In genomic region chr16:17526956-17527355, GRCh38 we compare ENCODE assay signal across 1 cellular context.
TF ChIP-seq lines count a peak whose summit lies in the region.

No MANE protein-coding gene starts in this region.

TF ChIP-seq in GM12878, 131 proteins besides CTCF, POLR2A, EP300 and RAD21 (continued from another document):
- TF ChIP-seq, protein P1, sequence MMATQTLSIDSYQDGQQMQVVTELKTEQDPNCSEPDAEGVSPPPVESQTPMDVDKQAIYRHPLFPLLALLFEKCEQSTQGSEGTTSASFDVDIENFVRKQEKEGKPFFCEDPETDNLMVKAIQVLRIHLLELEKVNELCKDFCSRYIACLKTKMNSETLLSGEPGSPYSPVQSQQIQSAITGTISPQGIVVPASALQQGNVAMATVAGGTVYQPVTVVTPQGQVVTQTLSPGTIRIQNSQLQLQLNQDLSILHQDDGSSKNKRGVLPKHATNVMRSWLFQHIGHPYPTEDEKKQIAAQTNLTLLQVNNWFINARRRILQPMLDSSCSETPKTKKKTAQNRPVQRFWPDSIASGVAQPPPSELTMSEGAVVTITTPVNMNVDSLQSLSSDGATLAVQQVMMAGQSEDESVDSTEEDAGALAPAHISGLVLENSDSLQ (IDR thresholded peaks at IDR 0.05) = peak; percentile 52; the same call in 1 of the 2 replicates
- TF ChIP-seq ATF7 (IDR thresholded peaks at IDR 0.05; ENCODE audit: low read depth) (peak; percentile 41; the same call in 1 of the 2 replicates), MTA2 (IDR thresholded peaks at IDR 0.05; ENCODE audit: low read depth) (peak; percentile 83), BCL11A (IDR thresholded peaks at IDR 0.05; ENCODE audit: low read depth, low read length) (0 out of 2 replicates have a peak, but pooled peaks have one; percentile 11), SPI1 (IDR thresholded peaks at IDR 0.05; ENCODE audit: borderline replicate concordance, insufficient read depth, low read depth, low read length) (peak; percentile 98)
